ENCODE assay signal across 9 cellular contexts in genomic region chr19:48617146-48617937, GRCh38. TPM values are rescaled to one million over a fixed set of nuclear protein-coding genes. Genes with fewer than 3 reads are reported as not detected.
A peak's percentile ranks its signal among the peaks of the same experiment; 100 is the strongest.
DNase-seq lines count a peak whose midpoint lies in the region; ATAC-seq and TF ChIP-seq lines count a peak whose summit lies in the region.
"Had no signal": no experiment of that assay in that cellular context is flagged by ENCODE, and none has a peak within 500 bp of the region (broad histone marks: within the 10 kb centered on the region; RNA-seq: fewer than 3 reads in every experiment).

No MANE protein-coding gene starts in this region.

- peak in 5 of 6 experiments; percentile 4 to 27 (median 14) for TF ChIP-seq CTCF in adrenal gland (IDR thresholded peaks at IDR 0.05)
- TF ChIP-seq CTCF in liver (IDR thresholded peaks at IDR 0.05; ENCODE audit: low read depth, low read length, missing input control), result no peak
- no peak for TF ChIP-seq CTCF in tibial nerve (IDR thresholded peaks at IDR 0.05)

- H3K4me1 Mint-ChIP-seq in activated naive CD4-positive, alpha-beta T cell treated with anti-CD3 and anti-CD28 coated beads, Interleukin-2, amount 10 ng/mL, durations not matched to agents 7 days and 5 days, result peaks cover 47% of the 10 kb centered on the region

- no peak for DNase-seq in activated naive CD4-positive, alpha-beta T cell treated with anti-CD3 and anti-CD28 coated beads, Interleukin-2, amount 10 ng/mL, durations not matched to agents 7 days and 5 days
- DNase-seq in activated naive CD4-positive, alpha-beta T cell (lab: John Stamatoyannopoulos, UW), result no peak
- DNase-seq in adrenal gland (peak in 5 of 7 donors; percentile 27 to 68 (median 52)), tibial nerve (ENCODE audit: low spot score in 2 of 2) (no peak), GF-D8 (lab: John Stamatoyannopoulos, UW) (no peak), DMS79 treated with DMSO at 0.1 percent for 48 hours (lab: John Stamatoyannopoulos, UW) (no peak)
- DNase-seq: NCI-H510A treated with DMSO at 0.1 percent for 48 hours had no signal

- peak overlapping the region; percentile 95 for H3K4me3 Mint-ChIP-seq in activated naive CD4-positive, alpha-beta T cell treated with anti-CD3 and anti-CD28 coated beads, Interleukin-2, amount 10 ng/mL, durations not matched to agents 7 days and 5 days

- TF ChIP-seq EP300 in tibial nerve (IDR thresholded peaks at IDR 0.05), result no peak

- 48 to 54% (median 51%) methylated on average over 8 to 18 of the region's 18 CpGs for WGBS in adrenal gland, 4 donors
- WGBS in liver, result 67% methylated on average over 18 of the region's 18 CpGs
- WGBS in tibial nerve, 2 donors, result 65 to 70% methylated on average over 17 to 18 of the region's 18 CpGs

- H3K4me1 ChIP-seq in adrenal gland (replicated peaks in 1 of 2), result peaks cover 18 to 32% of the 10 kb centered on the region in 2 donors
- H3K4me1 ChIP-seq in liver (ENCODE audit: control insufficient read depth in 4 of 4, insufficient read depth in 4 of 4, low read length in 3 of 4), result peaks cover 8 to 43% (median 28%) of the 10 kb centered on the region in 4 donors
- peaks cover 0 to 63% (median 24%) of the 10 kb centered on the region in 4 donors for H3K4me1 ChIP-seq in tibial nerve

- no peaks in the 10 kb centered on the region for H3K9me3 Mint-ChIP-seq in activated naive CD4-positive, alpha-beta T cell treated with anti-CD3 and anti-CD28 coated beads, Interleukin-2, amount 10 ng/mL, durations not matched to agents 7 days and 5 days

- H3K36me3 ChIP-seq in adrenal gland (replicated peaks in 1 of 2) (peaks cover 0 to 30% of the 10 kb centered on the region in 2 donors), liver (ENCODE audit: control insufficient read depth in 4 of 4, insufficient read depth in 3 of 4, low read depth in 1 of 4, low read length in 3 of 4) (peaks cover 15 to 27% (median 18%) of the 10 kb centered on the region in 4 donors), tibial nerve (peaks cover 0 to 41% (median 13%) of the 10 kb centered on the region in 3 donors)

- H3K4me3 ChIP-seq in adrenal gland (peak overlapping the region in 2 of 4 donors; percentile 82 to 97), liver (ENCODE audit: low read depth in 1 of 3, low read length in 3 of 3) (peak overlapping the region; percentile 28 to 98 (median 58)), tibial nerve (peak overlapping the region in 3 of 4 donors; percentile 69 to 95 (median 93))

- TF ChIP-seq RAD21 in liver (IDR thresholded peaks at IDR 0.05), result no peak

- no peak for ATAC-seq in GM19395 (IDR thresholded peaks at IDR 0.05; ENCODE audit: unreplicated experiment)

- TF ChIP-seq POLR2A in adrenal gland (IDR thresholded peaks at IDR 0.05) (no peak), tibial nerve (IDR thresholded peaks at IDR 0.05) (no peak)

- H3K9me3 ChIP-seq in adrenal gland (replicated peaks in 1 of 3), result no peaks in the 10 kb centered on the region
- H3K9me3 ChIP-seq in liver (ENCODE audit: control insufficient read depth in 4 of 4, low read length in 3 of 4), result no peaks in the 10 kb centered on the region
- H3K9me3 ChIP-seq in tibial nerve, result no peaks in the 10 kb centered on the region

- H3K9ac ChIP-seq in liver (ENCODE audit: low read depth in 1 of 2, low read length in 2 of 2), result peak overlapping the region in 1 of 2 donors; percentile 33

- peaks cover 4% of the 10 kb centered on the region for H3K27me3 Mint-ChIP-seq in activated naive CD4-positive, alpha-beta T cell treated with anti-CD3 and anti-CD28 coated beads, Interleukin-2, amount 10 ng/mL, durations not matched to agents 7 days and 5 days

- H3K27ac ChIP-seq in adrenal gland, result peak overlapping the region in 2 of 5 donors; percentile 92 to 96
- H3K27ac ChIP-seq in liver (ENCODE audit: low read depth in 1 of 2, low read length in 2 of 2), result no peak overlapping the region
- H3K27ac ChIP-seq in tibial nerve, result peak overlapping the region; percentile 47 to 96 (median 90)

- CTCF ChIA-PET in activated naive CD4-positive, alpha-beta T cell treated with anti-CD3 and anti-CD28 coated beads, Interleukin-2, amount 10 ng/mL, durations not matched to agents 7 days and 5 days (lab: Charles Lee), result interaction anchor here (1.2 to 3.0 kb wide), 3 partner anchors 8 to 284 kb away, joined by 3 to 13 read pairs (median 7); no protein-coding TSS in a partner anchor

- H3K27ac Mint-ChIP-seq in activated naive CD4-positive, alpha-beta T cell treated with anti-CD3 and anti-CD28 coated beads, Interleukin-2, amount 10 ng/mL, durations not matched to agents 7 days and 5 days, result peak overlapping the region; percentile 97

- peaks cover 53% of the 10 kb centered on the region for H3K36me3 Mint-ChIP-seq in activated naive CD4-positive, alpha-beta T cell treated with anti-CD3 and anti-CD28 coated beads, Interleukin-2, amount 10 ng/mL, durations not matched to agents 7 days and 5 days

- intact Hi-C loops in adrenal gland (cut with DNase I), result no loop called here

- no peaks in the 10 kb centered on the region for H3K27me3 ChIP-seq in adrenal gland
- H3K27me3 ChIP-seq in liver (ENCODE audit: control insufficient read depth in 4 of 4, insufficient read depth in 4 of 4, low read length in 3 of 4), result no peaks in the 10 kb centered on the region
- no peaks in the 10 kb centered on the region for H3K27me3 ChIP-seq in tibial nerve

TF ChIP-seq in liver, 16 proteins besides CTCF, POLR2A, EP300 and RAD21:
- TF ChIP-seq MAX (IDR thresholded peaks at IDR 0.05), result no peak
- no peak for TF ChIP-seq FOXA2 (IDR thresholded peaks at IDR 0.05)

RNA-seq across cellular contexts. Expression of gene RPL18, which starts 1.6 kb away (rescaled TPM):
- total RNA-seq in adrenal gland (1,000 to 10,000 TPM; 1,183 to 3,315 (median 1,866) TPM), liver (100 to 1,000 TPM; 502 to 830 TPM), tibial nerve (1,000 to 10,000 TPM; 2,253 to 3,141 (median 2,490) TPM)
- polyA plus RNA-seq in adrenal gland (1,000 to 10,000 TPM in 2 of 3 donors, 100 to 1,000 TPM in 1; 575 to 5,137 (median 3,671) TPM), liver (100 to 1,000 TPM; 276 to 670 TPM)

RNA-seq across cellular contexts. Expression of gene SPHK2, which starts 2.0 kb away (rescaled TPM):
- total RNA-seq in adrenal gland (10 to 100 TPM; 11.7 to 27.9 (median 18.5) TPM), liver (10 to 100 TPM; 10.2 to 17.3 TPM), tibial nerve (10 to 100 TPM; 28.0 to 34.7 (median 30.1) TPM)
- polyA plus RNA-seq in adrenal gland (10 to 100 TPM in 2 of 3 donors, 1 to 10 TPM in 1; 4.3 to 29.9 (median 12.6) TPM), liver (10 to 100 TPM in 1 of 2 donors, 1 to 10 TPM in 1; 9.6 to 14.4 TPM)

RNA-seq across cellular contexts. Expression of gene FAM83E, which starts 2.5 kb away (rescaled TPM):
- total RNA-seq in adrenal gland (under 1 TPM in 1 of 8 donors, not detected in 7; 0.75 TPM), liver (under 1 TPM; 0.33 to 0.42 TPM), tibial nerve (not detected)
- polyA plus RNA-seq in adrenal gland (1 to 10 TPM in 1 of 3 donors, under 1 TPM in 1, not detected in 1; 0.24 to 1.6 TPM), liver (under 1 TPM in 1 of 2 donors, not detected in 1; 0.20 TPM)

RNA-seq across cellular contexts. Expression of gene SPACA4, which starts 10.8 kb away (rescaled TPM):
- total RNA-seq in adrenal gland, result not detected
- not detected for polyA plus RNA-seq in adrenal gland
- not detected for total RNA-seq in liver
- not detected for polyA plus RNA-seq in liver
- not detected for total RNA-seq in tibial nerve

RNA-seq across cellular contexts. Expression of gene DBP, which starts 19.8 kb away (rescaled TPM):
- total RNA-seq in adrenal gland (10 to 100 TPM; 30.1 to 78.3 (median 56.8) TPM), liver (1 to 10 TPM; 2.3 to 4.5 TPM), tibial nerve (10 to 100 TPM in 2 of 4 donors, 1 to 10 TPM in 2; 2.4 to 20.1 (median 10.1) TPM)
- polyA plus RNA-seq in adrenal gland (10 to 100 TPM; 11.5 to 80.6 (median 57.9) TPM), liver (1 to 10 TPM; 1.2 to 1.3 TPM)

Comparison
In these comparisons a context has a peak if more than half of its experiments do, and no peak if none do; other contexts are left out.
1. DNase-seq: peak in adrenal gland (5 of 7); none in activated naive CD4-positive, alpha-beta T cell treated with anti-CD3 and anti-CD28 coated beads, Interleukin-2, amount 10 ng/mL, durations not matched to agents 7 days and 5 days (single experiment), activated naive CD4-positive, alpha-beta T cell (0 of 4), tibial nerve (0 of 2), GF-D8 (single experiment) and DMS79 treated with DMSO at 0.1 percent for 48 hours (single experiment).
2. H3K27ac ChIP-seq: peak in tibial nerve (4 of 4); none in liver (0 of 2).
3. CTCF ChIP-seq: peak in adrenal gland (5 of 6); none in liver (single experiment) and tibial nerve (0 of 5).